17 cellular contexts compared by ENCODE assay signal in genomic region chr1:232822524-232822923, GRCh38. TPM values are rescaled to one million over a fixed set of nuclear protein-coding genes. Genes with fewer than 3 reads are reported as not detected.
A peak's percentile ranks its signal among the peaks of the same experiment; 100 is the strongest.
DNase-seq lines count a peak whose midpoint lies in the region; ATAC-seq and TF ChIP-seq lines count a peak whose summit lies in the region.
"Had no signal": no experiment of that assay in that cellular context is flagged by ENCODE, and none has a peak within 500 bp of the region (broad histone marks: within the 10 kb centered on the region; RNA-seq: fewer than 3 reads in every experiment).

No MANE protein-coding gene starts in this region.

- no peak overlapping the region for H2AFZ ChIP-seq in neural cell (ENCODE audit: low read depth, low read length)

- H3K4me2 ChIP-seq in neural cell (ENCODE audit: low read length): no peak overlapping the region
- H3K4me2 ChIP-seq: BLaER1 treated with 17β-estradiol and CSF1 and Interleukin-3, amounts not matched to agents 10 nM and 100 nM had no signal

- no peak for TF ChIP-seq EP300 in neural cell (conservative IDR thresholded peaks at IDR 0.05; ENCODE audit: poor library complexity, severe bottlenecking)

- H4K20me1 ChIP-seq in neural cell (ENCODE audit: insufficient read depth): no peaks in the 10 kb centered on the region
- H4K20me1 ChIP-seq: BLaER1 treated with 17β-estradiol and CSF1 and Interleukin-3, amounts not matched to agents 10 nM and 100 nM had no signal

- no peak overlapping the region for H3K27ac ChIP-seq in neural cell (ENCODE audit: low read length)
- H3K27ac ChIP-seq: 22Rv1; BLaER1 treated with 17β-estradiol and CSF1 and Interleukin-3, amounts not matched to agents 10 nM and 100 nM had no signal

- H3K36me3 ChIP-seq in neural cell (ENCODE audit: insufficient read depth, low read length): no peaks in the 10 kb centered on the region
- H3K36me3 ChIP-seq: BLaER1 treated with 17β-estradiol and CSF1 and Interleukin-3, amounts not matched to agents 10 nM and 100 nM had no signal

- TF ChIP-seq CTCF in fibroblast of mammary gland (conservative IDR thresholded peaks at IDR 0.05; ENCODE audit: control insufficient read depth, insufficient read depth, low read depth, low read length): no peak
- no peak for TF ChIP-seq CTCF in neural cell (IDR thresholded peaks at IDR 0.05; ENCODE audit: poor library complexity, severe bottlenecking)

- intact Hi-C loops in Right ventricle myocardium inferior (cut with DNase I) (no loop called here), left ventricle myocardium superior (cut with micrococcal nuclease) (no loop called here)

- H3K4me3 ChIP-seq in fibroblast of mammary gland (ENCODE audit: control insufficient read depth, low read depth, low read length): no peak overlapping the region
- H3K4me3 ChIP-seq in neural cell (ENCODE audit: low read length): no peak overlapping the region
- H3K4me3 ChIP-seq: BLaER1 treated with 17β-estradiol and CSF1 and Interleukin-3, amounts not matched to agents 10 nM and 100 nM; GM12878 had no signal

- no peaks in the 10 kb centered on the region for H3F3A ChIP-seq in neural cell (ENCODE audit: insufficient read depth, low read length, poor library complexity, severe bottlenecking)

- no peaks in the 10 kb centered on the region for H3K9me2 ChIP-seq in neural cell (ENCODE audit: insufficient read depth, low read length)

- no peaks in the 10 kb centered on the region for H3K27me3 ChIP-seq in neural cell (ENCODE audit: insufficient read depth, low read depth, low read length)
- H3K27me3 ChIP-seq: BLaER1 treated with 17β-estradiol and CSF1 and Interleukin-3, amounts not matched to agents 10 nM and 100 nM had no signal

- ATAC-seq in Right ventricle myocardium inferior: peak; percentile 56
- ATAC-seq in left ventricle myocardium superior: no peak
- no peak for ATAC-seq in GM21529 (IDR thresholded peaks at IDR 0.05; ENCODE audit: unreplicated experiment)
- no peak for ATAC-seq in GM21576 (IDR thresholded peaks at IDR 0.05; ENCODE audit: unreplicated experiment)
- ATAC-seq: GM12878 had no signal

- no peak overlapping the region for H3K9ac ChIP-seq in neural cell (ENCODE audit: low read length)
- H3K9ac ChIP-seq: BLaER1 treated with 17β-estradiol and CSF1 and Interleukin-3, amounts not matched to agents 10 nM and 100 nM had no signal

- TF ChIP-seq RAD21 in neural cell (conservative IDR thresholded peaks at IDR 0.05): no peak

- no peaks in the 10 kb centered on the region for H3K79me2 ChIP-seq in neural cell (replicated peaks; ENCODE audit: insufficient read depth, low read length)

- no peaks in the 10 kb centered on the region for H3K9me3 ChIP-seq in neural cell (ENCODE audit: low read length)

- DNase-seq in Right ventricle myocardium inferior (ENCODE audit: missing footprints) (no peak), left ventricle myocardium superior (no peak), fibroblast of mammary gland (ENCODE audit: low read depth) (peak; percentile 14), COLO829 (ENCODE audit: low spot score) (no peak)
- DNase-seq: Calu3; CD4-positive, CD25-positive, alpha-beta regulatory T cell; DMS 273 treated with DMSO at 0.1 percent for 48 hours; GOT3; H9; IMR-90 had no signal

TF ChIP-seq in neural cell, 6 proteins besides CTCF, POLR2A, EP300 and RAD21:
- TF ChIP-seq REST (IDR thresholded peaks at IDR 0.05; ENCODE audit: borderline replicate concordance) (peak; percentile 80), EZH2 (IDR thresholded peaks at IDR 0.05; ENCODE audit: borderline replicate concordance, insufficient read depth, low read length, poor library complexity, severe bottlenecking) (no peak), MXI1 (conservative IDR thresholded peaks at IDR 0.05; ENCODE audit: poor library complexity, severe bottlenecking) (no peak), SMC3 (conservative IDR thresholded peaks at IDR 0.05; ENCODE audit: poor library complexity) (no peak), POLR2AphosphoS5 (IDR thresholded peaks at IDR 0.05) (peak; percentile 32)

RNA-seq across cellular contexts. Expression of gene MAP10, which starts 17.3 kb away (rescaled TPM):
- total RNA-seq in Right ventricle myocardium inferior (3.3 TPM), left ventricle myocardium superior (2.6 TPM)
- polyA plus RNA-seq in neural cell: 1.1 and 1.7 TPM in 2 replicates
- 5.6 TPM in 2 replicates for polyA minus RNA-seq in neural cell
- total RNA-seq: HT-29 had no signal
